Comparison of ENCODE assay signal across 13 cellular contexts in genomic region chr1:157240495-157241184, GRCh38.
DNase-seq lines count a peak whose midpoint lies in the region; ATAC-seq, FAIRE-seq and TF ChIP-seq lines count a peak whose summit lies in the region.
"Had no signal": no experiment of that assay in that cellular context is flagged by ENCODE, and none has a peak within 500 bp of the region (broad histone marks: within the 10 kb centered on the region; RNA-seq: fewer than 3 reads in every experiment).

No MANE protein-coding gene starts in this region.

- no peaks in the 10 kb centered on the region for H3K79me2 ChIP-seq in H1 (ENCODE audit: control insufficient read depth in 1 of 2, insufficient read depth in 2 of 2, low read length in 2 of 2)
- no peaks in the 10 kb centered on the region for H3K79me2 ChIP-seq in osteoblast (ENCODE audit: insufficient read depth, low read length)

- H4K5ac ChIP-seq in H1 (ENCODE audit: insufficient read length, low read depth, low read length), result peak overlapping the region; percentile 56

- peak overlapping the region; percentile 61 for H3K4ac ChIP-seq in H1 (replicated peaks; ENCODE audit: insufficient read length, low read depth, low read length)

- TF ChIP-seq CTCF in H1 (IDR thresholded peaks at IDR 0.05; ENCODE audit: control extremely low read depth in 1 of 3, insufficient read depth in 1 of 3, low read depth in 1 of 3, low read length in 3 of 3), result no peak
- no peak for TF ChIP-seq CTCF in osteoblast (IDR thresholded peaks at IDR 0.05; ENCODE audit: extremely low read depth, low read depth, low read length)

- H3K27ac ChIP-seq in H1 (ENCODE audit: low read depth, low read length) (peak overlapping the region; percentile 60), osteoblast (ENCODE audit: low read depth, low read length) (no peak overlapping the region)
- H3K27ac ChIP-seq: SJCRH30, WERI-Rb-1 had no signal

- peak overlapping the region; percentile 57 for H4K91ac ChIP-seq in H1 (replicated peaks; ENCODE audit: insufficient read length, low read length)

- CTCF ChIA-PET in H1 (lab: Charles Lee; ENCODE audit: partially characterized antibody), result interaction anchor here (0.9 to 1.7 kb wide), 6 partner anchors 23 to 532 kb away, joined by 3 to 7 read pairs (median 4); no protein-coding TSS in a partner anchor

- H3K9me3 ChIP-seq in H1 (ENCODE audit: insufficient read depth in 2 of 2, low read depth in 1 of 2, low read length in 1 of 2), result no peaks in the 10 kb centered on the region
- no peaks in the 10 kb centered on the region for H3K9me3 ChIP-seq in osteoblast (ENCODE audit: low read depth, low read length)
- H3K9me3 ChIP-seq: SJCRH30 had no signal

- H3K9ac ChIP-seq in H1 (replicated peaks in 1 of 4; ENCODE audit: extremely low read depth in 1 of 4, low read depth in 3 of 4, low read length in 3 of 4), result peak overlapping the region in 1 of 4 experiments; percentile 13; a peak in 2 of 7 replicates

- no peak for TF ChIP-seq RAD21 in H1 (IDR thresholded peaks at IDR 0.05 in 1 of 2, conservative IDR thresholded peaks at IDR 0.05 in 1 of 2; ENCODE audit: low read depth in 2 of 2, low read length in 2 of 2)

- no peak for DNase-seq in H1 (ENCODE audit: low read depth in 1 of 2, low spot score in 2 of 2)
- peak; percentile 13 for DNase-seq in osteoblast (ENCODE audit: insufficient read length, low spot score, missing footprints)
- no peak for DNase-seq in OCI-M1 (lab: John Stamatoyannopoulos, UW)
- DNase-seq in erythroblast (lab: John Stamatoyannopoulos, UW), result no peak
- no peak for DNase-seq in NCI-H524 treated with DMSO at 0.1 percent for 48 hours (lab: John Stamatoyannopoulos, UW)
- no peak for DNase-seq in central memory CD4-positive, alpha-beta T cell
- DNase-seq: cortex of kidney; NCI-H1092 treated with DMSO at 0.1 percent for 48 hours; SJCRH30; stimulated activated naive CD4-positive, alpha-beta T cell; WERI-Rb-1 had no signal

- peak overlapping the region; percentile 86 for H2BK20ac ChIP-seq in H1 (ENCODE audit: low read length)

- H3K4me2 ChIP-seq in H1 (ENCODE audit: insufficient read depth in 1 of 2, low read depth in 2 of 2, low read length in 2 of 2) (peak overlapping the region; percentile 40 to 50), osteoblast (ENCODE audit: insufficient read depth, low read length) (no peak overlapping the region)

- H2BK12ac ChIP-seq in H1 (ENCODE audit: low read depth, low read length), result peak overlapping the region; percentile 7; the same call in 1 of the 2 replicates

- FAIRE-seq in H1 (lab: Jason Lieb, UNC), result no peak

- no peaks in the 10 kb centered on the region for H3K36me3 ChIP-seq in H1 (ENCODE audit: control insufficient read depth in 2 of 4, insufficient read depth in 4 of 4, low read length in 3 of 4)
- H3K36me3 ChIP-seq in osteoblast (ENCODE audit: insufficient read depth, low read length), result no peaks in the 10 kb centered on the region
- H3K36me3 ChIP-seq: SJCRH30, WERI-Rb-1 had no signal

- H2BK5ac ChIP-seq in H1 (ENCODE audit: low read depth, low read length), result peak overlapping the region; percentile 95

- ATAC-seq in GM18907 (IDR thresholded peaks at IDR 0.05; ENCODE audit: unreplicated experiment), result peak; percentile 78
- ATAC-seq in HG03354 (IDR thresholded peaks at IDR 0.05; ENCODE audit: poor library complexity, severe bottlenecking, unreplicated experiment), result peak; percentile 74

- 64% methylated on average over 7 of the region's 7 CpGs; no CpG with 5 or more reads in 1 of the 2 experiments for WGBS in H1 (ENCODE audit: extremely low coverage in 1 of 2, insufficient coverage in 1 of 2, insufficient read length in 1 of 2, insufficient replicate concordance in 2 of 2, low coverage in 1 of 2, low lambda C conversion rate in 2 of 2, missing lambda C conversion rate in 1 of 2), 2 experiments

- TF ChIP-seq EP300 in H1 (IDR thresholded peaks at IDR 0.05; ENCODE audit: borderline replicate concordance in 1 of 2, low read depth in 2 of 2, low read length in 2 of 2), result no peak

- H2BK15ac ChIP-seq in H1 (ENCODE audit: low read length), result no peak overlapping the region

- no peak overlapping the region for H4K8ac ChIP-seq in H1 (ENCODE audit: extremely low read depth, insufficient read depth, low read length)

- H3K27me3 ChIP-seq in H1 (replicated peaks in 1 of 4; ENCODE audit: control insufficient read depth in 3 of 4, extremely low read depth in 1 of 4, insufficient read depth in 3 of 4, low read length in 3 of 4) (no peaks in the 10 kb centered on the region), osteoblast (ENCODE audit: insufficient read depth, low read length) (peaks cover 2% of the 10 kb centered on the region)
- H3K27me3 ChIP-seq: SJCRH30 had no signal

- peak overlapping the region; percentile 52 for H2BK120ac ChIP-seq in H1 (replicated peaks; ENCODE audit: low read depth, low read length)

- TF ChIP-seq POLR2A in H1 (IDR thresholded peaks at IDR 0.05; ENCODE audit: control extremely low read depth in 1 of 2, low read depth in 2 of 2, low read length in 2 of 2) (no peak), erythroblast (IDR thresholded peaks at IDR 0.05; ENCODE audit: low read length) (no peak)

- POLR2A ChIA-PET in H1 (lab: Charles Lee; ENCODE audit: partially characterized antibody), result interaction anchor here (1.1 to 1.6 kb wide), 3 partner anchors 10 to 80 kb away, joined by 3 to 6 read pairs (median 4); no protein-coding TSS in a partner anchor

- H2AK5ac ChIP-seq in H1 (ENCODE audit: low read depth, low read length), result 0 out of 2 replicates have a peak overlapping the region, but pooled peaks have one; percentile 18

- H4K20me1 ChIP-seq in H1 (replicated peaks in 1 of 2; ENCODE audit: control insufficient read depth in 1 of 2, insufficient read depth in 2 of 2, low read length in 2 of 2) (no peaks in the 10 kb centered on the region), osteoblast (ENCODE audit: insufficient read depth, low read length) (no peaks in the 10 kb centered on the region)

- no peak overlapping the region for H3K56ac ChIP-seq in H1 (replicated peaks; ENCODE audit: insufficient read length, low read depth, low read length)

- H3K23me2 ChIP-seq in H1 (ENCODE audit: low read depth, low read length), result no peaks in the 10 kb centered on the region

- H3K4me1 ChIP-seq in H1 (replicated peaks in 1 of 4; ENCODE audit: control insufficient read depth in 3 of 4, insufficient read depth in 4 of 4, low read length in 3 of 4) (peaks cover 7 to 17% (median 15%) of the 10 kb centered on the region in 4 experiments; a peak in 6 of 7 replicates), osteoblast (ENCODE audit: insufficient read depth, low read length) (no peaks in the 10 kb centered on the region)
- H3K4me1 ChIP-seq: SJCRH30 had no signal

- H2AFZ ChIP-seq in H1 (ENCODE audit: low read length) (no peak overlapping the region), osteoblast (ENCODE audit: low read length) (no peak overlapping the region)

- H3K79me1 ChIP-seq in H1 (ENCODE audit: low read depth, low read length), result no peaks in the 10 kb centered on the region

- H3K23ac ChIP-seq in H1 (ENCODE audit: insufficient read length), result no peak overlapping the region

- peak overlapping the region; percentile 72 for H3K18ac ChIP-seq in H1 (ENCODE audit: extremely low read depth, low read length)

- peak overlapping the region in 1 of 4 experiments; percentile 33; a peak in 1 of 8 replicates for H3K4me3 ChIP-seq in H1 (ENCODE audit: extremely low read depth in 1 of 4, insufficient read depth in 2 of 4, low read depth in 3 of 4, low read length in 4 of 4)
- no peak overlapping the region for H3K4me3 ChIP-seq in osteoblast (ENCODE audit: insufficient read depth, low read length)
- H3K4me3 ChIP-seq: SJCRH30 had no signal

- peak overlapping the region; percentile 28 for H3K14ac ChIP-seq in H1 (ENCODE audit: insufficient read length)

TF ChIP-seq in H1, 55 proteins besides CTCF, POLR2A, EP300 and RAD21:
- TF ChIP-seq SP2 (IDR thresholded peaks at IDR 0.05; ENCODE audit: low read length), result no peak
- TF ChIP-seq KDM4A (IDR thresholded peaks at IDR 0.05; ENCODE audit: low read depth, low read length, severe bottlenecking), result no peak
- no peak for TF ChIP-seq CEBPB (IDR thresholded peaks at IDR 0.05; ENCODE audit: low read depth, low read length)
- TF ChIP-seq JUND (IDR thresholded peaks at IDR 0.05; ENCODE audit: low read length), result no peak
- no peak for TF ChIP-seq ATF3 (IDR thresholded peaks at IDR 0.05; ENCODE audit: insufficient read depth, low read depth, low read length)
- TF ChIP-seq SUZ12 (IDR thresholded peaks at IDR 0.05; ENCODE audit: low read length), result no peak
- no peak for TF ChIP-seq RNF2 (IDR thresholded peaks at IDR 0.05; ENCODE audit: borderline replicate concordance, low read depth, low read length, missing control alignments, poor library complexity, severe bottlenecking)
- no peak for TF ChIP-seq POU5F1 (IDR thresholded peaks at IDR 0.05; ENCODE audit: low read depth, low read length)
- no peak for TF ChIP-seq CBX5 (IDR thresholded peaks at IDR 0.05; ENCODE audit: low read depth, low read length)
- no peak for TF ChIP-seq BRCA1 (IDR thresholded peaks at IDR 0.05; ENCODE audit: low read depth, low read length)
- TF ChIP-seq CHD2 (IDR thresholded peaks at IDR 0.05; ENCODE audit: low read length), result no peak
- TF ChIP-seq KDM1A (IDR thresholded peaks at IDR 0.05; ENCODE audit: borderline replicate concordance, low read length), result peak; percentile 98
- TF ChIP-seq CHD1 (IDR thresholded peaks at IDR 0.05; ENCODE audit: low read depth, low read length), result no peak
- no peak for TF ChIP-seq NRF1 (IDR thresholded peaks at IDR 0.05; ENCODE audit: low read depth, low read length)
- no peak for TF ChIP-seq TBP (IDR thresholded peaks at IDR 0.05; ENCODE audit: low read depth, low read length)
- no peak for TF ChIP-seq HDAC2 (IDR thresholded peaks at IDR 0.05; ENCODE audit: borderline replicate concordance in 1 of 2, low read depth in 2 of 2, low read length in 2 of 2)
- no peak for TF ChIP-seq TAF7 (optimal IDR thresholded peaks at IDR 0.05; ENCODE audit: borderline replicate concordance, low read depth, low read length)
- TF ChIP-seq EGR1 (IDR thresholded peaks at IDR 0.05; ENCODE audit: borderline replicate concordance, low read depth, low read length), result no peak
- TF ChIP-seq ASH2L (IDR thresholded peaks at IDR 0.05; ENCODE audit: low read length), result peak; percentile 98
- no peak for TF ChIP-seq SRF (IDR thresholded peaks at IDR 0.05; ENCODE audit: low read depth, low read length)
- no peak for TF ChIP-seq FOSL1 (IDR thresholded peaks at IDR 0.05; ENCODE audit: insufficient read depth, low read depth, low read length)
- TF ChIP-seq CREB1 (IDR thresholded peaks at IDR 0.05), result no peak
- peak; percentile 63; the same call in 1 of the 2 replicates for TF ChIP-seq RBBP5 (IDR thresholded peaks at IDR 0.05; ENCODE audit: borderline replicate concordance, low read depth, low read length)
- TF ChIP-seq SIX5 (IDR thresholded peaks at IDR 0.05; ENCODE audit: low read depth, low read length), result no peak
